ENCODE assay signal across 1 cellular context in the genomic region with DNA sequence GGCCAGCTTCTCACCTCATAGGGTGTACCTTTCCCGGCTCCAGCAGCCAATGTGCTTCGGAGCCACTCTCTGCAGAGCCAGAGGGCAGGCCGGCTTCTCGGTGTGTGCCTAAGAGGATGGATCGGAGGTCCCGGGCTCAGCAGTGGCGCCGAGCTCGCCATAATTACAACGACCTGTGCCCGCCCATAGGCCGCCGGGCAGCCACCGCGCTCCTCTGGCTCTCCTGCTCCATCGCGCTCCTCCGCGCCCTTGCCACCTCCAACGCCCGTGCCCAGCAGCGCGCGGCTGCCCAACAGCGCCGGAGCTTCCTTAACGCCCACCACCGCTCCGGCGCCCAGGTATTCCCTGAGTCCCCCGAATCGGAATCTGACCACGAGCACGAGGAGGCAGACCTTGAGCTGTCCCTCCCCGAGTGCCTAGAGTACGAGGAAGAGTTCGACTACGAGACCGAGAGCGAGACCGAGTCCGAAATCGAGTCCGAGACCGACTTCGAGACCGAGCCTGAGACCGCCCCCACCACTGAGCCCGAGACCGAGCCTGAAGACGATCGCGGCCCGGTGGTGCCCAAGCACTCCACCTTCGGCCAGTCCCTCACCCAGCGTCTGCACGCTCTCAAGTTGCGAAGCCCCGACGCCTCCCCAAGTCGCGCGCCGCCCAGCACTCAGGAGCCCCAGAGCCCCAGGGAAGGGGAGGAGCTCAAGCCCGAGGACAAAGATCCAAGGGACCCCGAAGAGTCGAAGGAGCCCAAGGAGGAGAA.
TF ChIP-seq lines count a peak whose summit lies in the region.

No MANE protein-coding gene starts in this region.

TF ChIP-seq in H1, 55 proteins besides CTCF, POLR2A, EP300 and RAD21:
- TF ChIP-seq SIRT6 (IDR thresholded peaks at IDR 0.05; ENCODE audit: low read length) (no peak), RNF2 (IDR thresholded peaks at IDR 0.05; ENCODE audit: borderline replicate concordance, low read depth, low read length, missing control alignments, poor library complexity, severe bottlenecking) (no peak), CTBP2 (IDR thresholded peaks at IDR 0.05; ENCODE audit: borderline replicate concordance, insufficient read depth, insufficient read length, low read length) (peak; percentile 48), POLR2AphosphoS5 (IDR thresholded peaks at IDR 0.05; ENCODE audit: low read depth, low read length) (no peak), NRF1 (IDR thresholded peaks at IDR 0.05; ENCODE audit: low read depth, low read length) (no peak), BCL11A (IDR thresholded peaks at IDR 0.05; ENCODE audit: low read depth in 2 of 2, low read length in 2 of 2) (no peak), JUN (IDR thresholded peaks at IDR 0.05; ENCODE audit: low read depth, low read length) (no peak), PHF8 (conservative IDR thresholded peaks at IDR 0.05; ENCODE audit: low read depth, low read length) (no peak), SIN3A (conservative IDR thresholded peaks at IDR 0.05 in 1 of 2, IDR thresholded peaks at IDR 0.05 in 1 of 2; ENCODE audit: low read depth in 1 of 2, low read length in 2 of 2) (no peak), SAP30 (IDR thresholded peaks at IDR 0.05; ENCODE audit: insufficient read depth, insufficient replicate concordance, low read length) (no peak), ASH2L (IDR thresholded peaks at IDR 0.05; ENCODE audit: low read length) (peak; percentile 32), CBX8 (IDR thresholded peaks at IDR 0.05; ENCODE audit: borderline replicate concordance, low read depth, low read length) (no peak), MAFK (IDR thresholded peaks at IDR 0.05; ENCODE audit: low read depth, low read length) (no peak), SP1 (IDR thresholded peaks at IDR 0.05; ENCODE audit: low read depth, low read length) (no peak), KDM4A (IDR thresholded peaks at IDR 0.05; ENCODE audit: low read depth, low read length, severe bottlenecking) (peak; percentile 10), HDAC6 (IDR thresholded peaks at IDR 0.05; ENCODE audit: low read depth, low read length) (no peak), BACH1 (IDR thresholded peaks at IDR 0.05; ENCODE audit: low read length) (no peak), CHD2 (IDR thresholded peaks at IDR 0.05; ENCODE audit: low read length) (no peak), GABPA (IDR thresholded peaks at IDR 0.05; ENCODE audit: borderline replicate concordance, insufficient read depth, low read length) (no peak), EGR1 (IDR thresholded peaks at IDR 0.05; ENCODE audit: borderline replicate concordance, low read depth, low read length) (no peak), CEBPB (IDR thresholded peaks at IDR 0.05; ENCODE audit: low read depth, low read length) (no peak), TEAD4 (IDR thresholded peaks at IDR 0.05; ENCODE audit: low read depth, low read length) (no peak), GTF2F1 (IDR thresholded peaks at IDR 0.05; ENCODE audit: borderline replicate concordance, low read depth, low read length) (no peak), RXRA (IDR thresholded peaks at IDR 0.05; ENCODE audit: insufficient read depth, low read depth, low read length) (no peak), ZNF274 (IDR thresholded peaks at IDR 0.05; ENCODE audit: borderline replicate concordance, extremely low read depth, low read length) (no peak), KDM5A (IDR thresholded peaks at IDR 0.05; ENCODE audit: low read length) (no peak), KDM1A (IDR thresholded peaks at IDR 0.05; ENCODE audit: borderline replicate concordance, low read length) (no peak), JUND (IDR thresholded peaks at IDR 0.05; ENCODE audit: low read length) (no peak), NANOG (IDR thresholded peaks at IDR 0.05; ENCODE audit: insufficient read depth, low read depth, low read length, poor library complexity, severe bottlenecking) (no peak), TCF12 (IDR thresholded peaks at IDR 0.05; ENCODE audit: low read depth, low read length) (no peak), HDAC2 (IDR thresholded peaks at IDR 0.05; ENCODE audit: borderline replicate concordance in 1 of 2, low read depth in 2 of 2, low read length in 2 of 2) (no peak)
- TF ChIP-seq, protein P1, sequence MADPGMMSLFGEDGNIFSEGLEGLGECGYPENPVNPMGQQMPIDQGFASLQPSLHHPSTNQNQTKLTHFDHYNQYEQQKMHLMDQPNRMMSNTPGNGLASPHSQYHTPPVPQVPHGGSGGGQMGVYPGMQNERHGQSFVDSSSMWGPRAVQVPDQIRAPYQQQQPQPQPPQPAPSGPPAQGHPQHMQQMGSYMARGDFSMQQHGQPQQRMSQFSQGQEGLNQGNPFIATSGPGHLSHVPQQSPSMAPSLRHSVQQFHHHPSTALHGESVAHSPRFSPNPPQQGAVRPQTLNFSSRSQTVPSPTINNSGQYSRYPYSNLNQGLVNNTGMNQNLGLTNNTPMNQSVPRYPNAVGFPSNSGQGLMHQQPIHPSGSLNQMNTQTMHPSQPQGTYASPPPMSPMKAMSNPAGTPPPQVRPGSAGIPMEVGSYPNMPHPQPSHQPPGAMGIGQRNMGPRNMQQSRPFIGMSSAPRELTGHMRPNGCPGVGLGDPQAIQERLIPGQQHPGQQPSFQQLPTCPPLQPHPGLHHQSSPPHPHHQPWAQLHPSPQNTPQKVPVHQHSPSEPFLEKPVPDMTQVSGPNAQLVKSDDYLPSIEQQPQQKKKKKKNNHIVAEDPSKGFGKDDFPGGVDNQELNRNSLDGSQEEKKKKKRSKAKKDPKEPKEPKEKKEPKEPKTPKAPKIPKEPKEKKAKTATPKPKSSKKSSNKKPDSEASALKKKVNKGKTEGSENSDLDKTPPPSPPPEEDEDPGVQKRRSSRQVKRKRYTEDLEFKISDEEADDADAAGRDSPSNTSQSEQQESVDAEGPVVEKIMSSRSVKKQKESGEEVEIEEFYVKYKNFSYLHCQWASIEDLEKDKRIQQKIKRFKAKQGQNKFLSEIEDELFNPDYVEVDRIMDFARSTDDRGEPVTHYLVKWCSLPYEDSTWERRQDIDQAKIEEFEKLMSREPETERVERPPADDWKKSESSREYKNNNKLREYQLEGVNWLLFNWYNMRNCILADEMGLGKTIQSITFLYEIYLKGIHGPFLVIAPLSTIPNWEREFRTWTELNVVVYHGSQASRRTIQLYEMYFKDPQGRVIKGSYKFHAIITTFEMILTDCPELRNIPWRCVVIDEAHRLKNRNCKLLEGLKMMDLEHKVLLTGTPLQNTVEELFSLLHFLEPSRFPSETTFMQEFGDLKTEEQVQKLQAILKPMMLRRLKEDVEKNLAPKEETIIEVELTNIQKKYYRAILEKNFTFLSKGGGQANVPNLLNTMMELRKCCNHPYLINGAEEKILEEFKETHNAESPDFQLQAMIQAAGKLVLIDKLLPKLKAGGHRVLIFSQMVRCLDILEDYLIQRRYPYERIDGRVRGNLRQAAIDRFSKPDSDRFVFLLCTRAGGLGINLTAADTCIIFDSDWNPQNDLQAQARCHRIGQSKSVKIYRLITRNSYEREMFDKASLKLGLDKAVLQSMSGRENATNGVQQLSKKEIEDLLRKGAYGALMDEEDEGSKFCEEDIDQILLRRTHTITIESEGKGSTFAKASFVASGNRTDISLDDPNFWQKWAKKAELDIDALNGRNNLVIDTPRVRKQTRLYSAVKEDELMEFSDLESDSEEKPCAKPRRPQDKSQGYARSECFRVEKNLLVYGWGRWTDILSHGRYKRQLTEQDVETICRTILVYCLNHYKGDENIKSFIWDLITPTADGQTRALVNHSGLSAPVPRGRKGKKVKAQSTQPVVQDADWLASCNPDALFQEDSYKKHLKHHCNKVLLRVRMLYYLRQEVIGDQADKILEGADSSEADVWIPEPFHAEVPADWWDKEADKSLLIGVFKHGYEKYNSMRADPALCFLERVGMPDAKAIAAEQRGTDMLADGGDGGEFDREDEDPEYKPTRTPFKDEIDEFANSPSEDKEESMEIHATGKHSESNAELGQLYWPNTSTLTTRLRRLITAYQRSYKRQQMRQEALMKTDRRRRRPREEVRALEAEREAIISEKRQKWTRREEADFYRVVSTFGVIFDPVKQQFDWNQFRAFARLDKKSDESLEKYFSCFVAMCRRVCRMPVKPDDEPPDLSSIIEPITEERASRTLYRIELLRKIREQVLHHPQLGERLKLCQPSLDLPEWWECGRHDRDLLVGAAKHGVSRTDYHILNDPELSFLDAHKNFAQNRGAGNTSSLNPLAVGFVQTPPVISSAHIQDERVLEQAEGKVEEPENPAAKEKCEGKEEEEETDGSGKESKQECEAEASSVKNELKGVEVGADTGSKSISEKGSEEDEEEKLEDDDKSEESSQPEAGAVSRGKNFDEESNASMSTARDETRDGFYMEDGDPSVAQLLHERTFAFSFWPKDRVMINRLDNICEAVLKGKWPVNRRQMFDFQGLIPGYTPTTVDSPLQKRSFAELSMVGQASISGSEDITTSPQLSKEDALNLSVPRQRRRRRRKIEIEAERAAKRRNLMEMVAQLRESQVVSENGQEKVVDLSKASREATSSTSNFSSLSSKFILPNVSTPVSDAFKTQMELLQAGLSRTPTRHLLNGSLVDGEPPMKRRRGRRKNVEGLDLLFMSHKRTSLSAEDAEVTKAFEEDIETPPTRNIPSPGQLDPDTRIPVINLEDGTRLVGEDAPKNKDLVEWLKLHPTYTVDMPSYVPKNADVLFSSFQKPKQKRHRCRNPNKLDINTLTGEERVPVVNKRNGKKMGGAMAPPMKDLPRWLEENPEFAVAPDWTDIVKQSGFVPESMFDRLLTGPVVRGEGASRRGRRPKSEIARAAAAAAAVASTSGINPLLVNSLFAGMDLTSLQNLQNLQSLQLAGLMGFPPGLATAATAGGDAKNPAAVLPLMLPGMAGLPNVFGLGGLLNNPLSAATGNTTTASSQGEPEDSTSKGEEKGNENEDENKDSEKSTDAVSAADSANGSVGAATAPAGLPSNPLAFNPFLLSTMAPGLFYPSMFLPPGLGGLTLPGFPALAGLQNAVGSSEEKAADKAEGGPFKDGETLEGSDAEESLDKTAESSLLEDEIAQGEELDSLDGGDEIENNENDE (IDR thresholded peaks at IDR 0.05; ENCODE audit: insufficient replicate concordance, low read length) = no peak
- TF ChIP-seq, protein P2, sequence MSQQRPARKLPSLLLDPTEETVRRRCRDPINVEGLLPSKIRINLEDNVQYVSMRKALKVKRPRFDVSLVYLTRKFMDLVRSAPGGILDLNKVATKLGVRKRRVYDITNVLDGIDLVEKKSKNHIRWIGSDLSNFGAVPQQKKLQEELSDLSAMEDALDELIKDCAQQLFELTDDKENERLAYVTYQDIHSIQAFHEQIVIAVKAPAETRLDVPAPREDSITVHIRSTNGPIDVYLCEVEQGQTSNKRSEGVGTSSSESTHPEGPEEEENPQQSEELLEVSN (IDR thresholded peaks at IDR 0.05) = peak; percentile 17; the same call in 1 of the 2 replicates
- TF ChIP-seq, protein P3, sequence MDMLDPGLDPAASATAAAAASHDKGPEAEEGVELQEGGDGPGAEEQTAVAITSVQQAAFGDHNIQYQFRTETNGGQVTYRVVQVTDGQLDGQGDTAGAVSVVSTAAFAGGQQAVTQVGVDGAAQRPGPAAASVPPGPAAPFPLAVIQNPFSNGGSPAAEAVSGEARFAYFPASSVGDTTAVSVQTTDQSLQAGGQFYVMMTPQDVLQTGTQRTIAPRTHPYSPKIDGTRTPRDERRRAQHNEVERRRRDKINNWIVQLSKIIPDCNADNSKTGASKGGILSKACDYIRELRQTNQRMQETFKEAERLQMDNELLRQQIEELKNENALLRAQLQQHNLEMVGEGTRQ (IDR thresholded peaks at IDR 0.05; ENCODE audit: low read length) = no peak
- TF ChIP-seq, protein P4, sequence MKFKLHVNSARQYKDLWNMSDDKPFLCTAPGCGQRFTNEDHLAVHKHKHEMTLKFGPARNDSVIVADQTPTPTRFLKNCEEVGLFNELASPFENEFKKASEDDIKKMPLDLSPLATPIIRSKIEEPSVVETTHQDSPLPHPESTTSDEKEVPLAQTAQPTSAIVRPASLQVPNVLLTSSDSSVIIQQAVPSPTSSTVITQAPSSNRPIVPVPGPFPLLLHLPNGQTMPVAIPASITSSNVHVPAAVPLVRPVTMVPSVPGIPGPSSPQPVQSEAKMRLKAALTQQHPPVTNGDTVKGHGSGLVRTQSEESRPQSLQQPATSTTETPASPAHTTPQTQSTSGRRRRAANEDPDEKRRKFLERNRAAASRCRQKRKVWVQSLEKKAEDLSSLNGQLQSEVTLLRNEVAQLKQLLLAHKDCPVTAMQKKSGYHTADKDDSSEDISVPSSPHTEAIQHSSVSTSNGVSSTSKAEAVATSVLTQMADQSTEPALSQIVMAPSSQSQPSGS (IDR thresholded peaks at IDR 0.05; ENCODE audit: low read length) = no peak
- TF ChIP-seq, protein P5, sequence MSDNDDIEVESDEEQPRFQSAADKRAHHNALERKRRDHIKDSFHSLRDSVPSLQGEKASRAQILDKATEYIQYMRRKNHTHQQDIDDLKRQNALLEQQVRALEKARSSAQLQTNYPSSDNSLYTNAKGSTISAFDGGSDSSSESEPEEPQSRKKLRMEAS (IDR thresholded peaks at IDR 0.05) = no peak; the same call in none of the 2 replicates
